Comparison of ENCODE assay signal across 20 cellular contexts in genomic region chr3:65493938-65494337, GRCh38.
DNase-seq lines count a peak whose midpoint lies in the region; ATAC-seq, FAIRE-seq and TF ChIP-seq lines count a peak whose summit lies in the region.
"Had no signal": no experiment of that assay in that cellular context is flagged by ENCODE, and none has a peak within 500 bp of the region (broad histone marks: within the 10 kb centered on the region; RNA-seq: fewer than 3 reads in every experiment).

No MANE protein-coding gene starts in this region.

- H3K9me3 ChIP-seq in psoas muscle: no peaks in the 10 kb centered on the region
- H3K9me3 ChIP-seq in thyroid gland: no peaks in the 10 kb centered on the region
- no peaks in the 10 kb centered on the region for H3K9me3 ChIP-seq in small intestine (ENCODE audit: control insufficient read depth, low read depth)
- H3K9me3 ChIP-seq: Caco-2 had no signal

- 38 to 48% (median 40%) methylated on average over 7 of the region's 7 CpGs for whole genome bisulfite sequencing in psoas muscle, 3 donors
- WGBS in thyroid gland, 2 donors: 72 to 73% methylated on average over 7 of the region's 7 CpGs
- WGBS in small intestine, 3 donors: 82 to 86% (median 86%) methylated on average over 7 of the region's 7 CpGs

- H3K36me3 ChIP-seq in psoas muscle (ENCODE audit: insufficient read depth in 1 of 2, low read depth in 1 of 2) (no peaks in the 10 kb centered on the region), thyroid gland (no peaks in the 10 kb centered on the region), small intestine (ENCODE audit: control insufficient read depth in 2 of 2, insufficient read depth in 2 of 2, low read length in 2 of 2) (no peaks in the 10 kb centered on the region)

- H3K4me3 ChIP-seq in psoas muscle (no peak overlapping the region), thyroid gland (replicated peaks in 1 of 3) (no peak overlapping the region), small intestine (ENCODE audit: low read depth in 1 of 2, low read length in 2 of 2) (no peak overlapping the region)
- H3K4me3 ChIP-seq: BLaER1, GM23248 had no signal

- peaks cover 24% of the 10 kb centered on the region for H3K4me1 ChIP-seq in psoas muscle
- H3K4me1 ChIP-seq in thyroid gland: peaks cover 0 to 11% of the 10 kb centered on the region in 2 donors
- no peaks in the 10 kb centered on the region for H3K4me1 ChIP-seq in small intestine (ENCODE audit: control insufficient read depth in 2 of 2, insufficient read depth in 1 of 2, low read depth in 1 of 2, low read length in 1 of 2)
- H3K4me1 ChIP-seq: Caco-2 had no signal

- H3K27me3 ChIP-seq in psoas muscle (ENCODE audit: insufficient read depth in 3 of 3, low read length in 2 of 3): no peaks in the 10 kb centered on the region
- H3K27me3 ChIP-seq in thyroid gland: no peaks in the 10 kb centered on the region
- no peaks in the 10 kb centered on the region for H3K27me3 ChIP-seq in small intestine (ENCODE audit: control insufficient read depth in 2 of 2, insufficient read depth in 2 of 2, low read length in 2 of 2)
- H3K27me3 ChIP-seq: BLaER1 had no signal

- DNase-seq in NCI-H1417 (lab: John Stamatoyannopoulos, UW) (peak in 2 of 3 experiments; percentile 16 to 34), NCI-H1417 treated with DMSO at 0.1 percent for 48 hours (lab: John Stamatoyannopoulos, UW) (no peak), psoas muscle (no peak), thyroid gland (no peak), HCEC 1CT (no peak), small intestine (no peak), cerebellar cortex (ENCODE audit: low spot score) (no peak)
- DNase-seq: Caco-2; CD4-positive, CD25-positive, alpha-beta regulatory T cell; CD8-positive, alpha-beta T cell; DND-41; GM23248; H9; HFFc6 had no signal

- intact Hi-C loops in psoas muscle (cut with DNase I): no loop called here
- intact Hi-C loops in thyroid gland (cut with DNase I): no loop called here

- TF ChIP-seq CTCF in psoas muscle (IDR thresholded peaks at IDR 0.05) (no peak), thyroid gland (IDR thresholded peaks at IDR 0.05) (no peak)

- H3K27ac ChIP-seq in psoas muscle (peak overlapping the region; percentile 12), thyroid gland (peak overlapping the region in 2 of 3 donors; percentile 32 to 40), small intestine (ENCODE audit: low read depth in 1 of 2, low read length in 1 of 2) (no peak overlapping the region)
- H3K27ac ChIP-seq: 22Rv1, BLaER1, C4-2B, GM23248 had no signal

- peak in 2 of 4 donors; percentile 58 to 67 for ATAC-seq in psoas muscle
- ATAC-seq: CD8-positive, alpha-beta T cell had no signal

- FAIRE-seq in small intestine (lab: Jason Lieb, UNC): no peak
- FAIRE-seq: A204.1, G401.6, GM12892 had no signal

- no peak for TF ChIP-seq POLR2A in thyroid gland (IDR thresholded peaks at IDR 0.05)

Comparison
In these comparisons a context has a peak if more than half of its experiments do, and no peak if none do; other contexts are left out.
1. DNase-seq: peak in NCI-H1417 (2 of 3); none in NCI-H1417 treated with DMSO at 0.1 percent for 48 hours (single experiment), psoas muscle (0 of 2), thyroid gland (0 of 2), HCEC 1CT (single experiment), small intestine (single experiment) and cerebellar cortex (single experiment).
2. H3K27ac ChIP-seq: peak in psoas muscle (single experiment) and thyroid gland (2 of 3); none in small intestine (0 of 2).